ENCODE assay signal across 1 cellular context in genomic region chr1:156282143-156282478, GRCh38.
TF ChIP-seq lines count a peak whose summit lies in the region.

No MANE protein-coding gene starts in this region.

TF ChIP-seq in K562, 482 proteins besides CTCF, POLR2A, EP300 and RAD21 (continues in another document):
- no peak for TF ChIP-seq MGA (IDR thresholded peaks at IDR 0.05)
- no peak for TF ChIP-seq NRF1 (conservative IDR thresholded peaks at IDR 0.05 in 1 of 2, IDR thresholded peaks at IDR 0.05 in 1 of 2)
- no peak for TF ChIP-seq NFE2 (IDR thresholded peaks at IDR 0.05; ENCODE audit: low read depth)
- TF ChIP-seq GATA2 (CRISPR knock-in tag; IDR thresholded peaks at IDR 0.05): no peak
- TF ChIP-seq NCOA1 (IDR thresholded peaks at IDR 0.05; ENCODE audit: low read depth): 0 out of 2 replicates have a peak, but pooled peaks have one; percentile 36
- 0 out of 2 replicates have a peak, but pooled peaks have one; percentile 11 for TF ChIP-seq SMARCA4 (IDR thresholded peaks at IDR 0.05)
- no peak for TF ChIP-seq GTF2A2 (tag; IDR thresholded peaks at IDR 0.05)
- TF ChIP-seq ZNF830 (CRISPR knock-in tag; IDR thresholded peaks at IDR 0.05): no peak
- no peak for TF ChIP-seq TCF7L2 (IDR thresholded peaks at IDR 0.05; ENCODE audit: low read depth, low read length)
- 0 out of 2 replicates have a peak, but pooled peaks have one; percentile 40 for TF ChIP-seq SMARCE1 (IDR thresholded peaks at IDR 0.05)
- no peak; the same call in 1 of the 2 replicates for TF ChIP-seq THRB (CRISPR knock-in tag; conservative IDR thresholded peaks at IDR 0.05)
- no peak; the same call in 1 of the 2 replicates for TF ChIP-seq ZBTB1 (CRISPR knock-in tag; IDR thresholded peaks at IDR 0.05; ENCODE audit: borderline replicate concordance, low read depth)
- no peak for TF ChIP-seq ZNF780A (CRISPR knock-in tag; IDR thresholded peaks at IDR 0.05)
- TF ChIP-seq PHB2 (IDR thresholded peaks at IDR 0.05; ENCODE audit: low read depth): peak; percentile 42; the same call in 1 of the 2 replicates
- TF ChIP-seq FOSL1 (tag; conservative IDR thresholded peaks at IDR 0.05): no peak
- peak; percentile 45; the same call in 1 of the 2 replicates for TF ChIP-seq LARP7 (IDR thresholded peaks at IDR 0.05)
- no peak for TF ChIP-seq CEBPB (tag; IDR thresholded peaks at IDR 0.05)
- no peak for TF ChIP-seq GATAD2B (IDR thresholded peaks at IDR 0.05; ENCODE audit: borderline replicate concordance)
- no peak for TF ChIP-seq ZNF398 (CRISPR knock-in tag; IDR thresholded peaks at IDR 0.05)
- 0 out of 4 replicates have a peak, but pooled peaks of 1 of the 2 experiments have one; percentile 47 for TF ChIP-seq BCLAF1 (IDR thresholded peaks at IDR 0.05; ENCODE audit: borderline replicate concordance in 1 of 2, control insufficient read depth in 1 of 2, low read depth in 2 of 2, low read length in 1 of 2)
- peak; percentile 56; the same call in 1 of the 2 replicates for TF ChIP-seq ESRRA (IDR thresholded peaks at IDR 0.05; ENCODE audit: borderline replicate concordance, low read depth)
- no peak for TF ChIP-seq PTBP1 (IDR thresholded peaks at IDR 0.05; ENCODE audit: low read depth, low read length)
- no peak for TF ChIP-seq ZBTB5 (IDR thresholded peaks at IDR 0.05)
- no peak for TF ChIP-seq TFAM (CRISPR knock-in tag; conservative IDR thresholded peaks at IDR 0.05)
- TF ChIP-seq NR2C2 (CRISPR knock-in tag; IDR thresholded peaks at IDR 0.05): no peak
- 0 out of 2 replicates have a peak, but pooled peaks have one; percentile 12 for TF ChIP-seq NR2C2 (tag; IDR thresholded peaks at IDR 0.05)
- TF ChIP-seq CREB3L1 (IDR thresholded peaks at IDR 0.05; ENCODE audit: borderline replicate concordance, low read depth): no peak
- no peak for TF ChIP-seq ZNF75A (CRISPR knock-in tag; IDR thresholded peaks at IDR 0.05)
- TF ChIP-seq IRF1 (CRISPR knock-in tag; IDR thresholded peaks at IDR 0.05; ENCODE audit: borderline replicate concordance): no peak
- no peak for TF ChIP-seq E2F6 (IDR thresholded peaks at IDR 0.05; ENCODE audit: borderline replicate concordance in 1 of 2, extremely low read depth in 1 of 2, insufficient read depth in 1 of 2, insufficient read length in 1 of 2, low read depth in 1 of 2, low read length in 1 of 2, poor library complexity in 1 of 2, severe bottlenecking in 1 of 2)
- TF ChIP-seq ZBTB2 (IDR thresholded peaks at IDR 0.05): 0 out of 2 replicates have a peak, but pooled peaks have one; percentile 56
